Comparison of ENCODE assay signal across 8 cellular contexts in genomic region chr11:2901854-2902783, GRCh38. TPM values are rescaled to one million over a fixed set of nuclear protein-coding genes. Genes with fewer than 3 reads are reported as not detected.
A peak's percentile ranks its signal among the peaks of the same experiment; 100 is the strongest.
DNase-seq lines count a peak whose midpoint lies in the region; ATAC-seq, FAIRE-seq and TF ChIP-seq lines count a peak whose summit lies in the region.

No MANE protein-coding gene starts in this region.

- H3K27me3 Mint-ChIP-seq in IgD-negative memory B cell, result peaks cover 4% of the 10 kb centered on the region
- H3K27me3 Mint-ChIP-seq in stimulated activated naive CD8-positive, alpha-beta T cell treated with anti-CD3 and anti-CD28 coated beads, Interleukin-15, amount 100 ng/mL, for 72 hours, result no peaks in the 10 kb centered on the region

- no peak overlapping the region for H3K4me2 ChIP-seq in neural cell (ENCODE audit: low read length)

- no peaks in the 10 kb centered on the region for H3K79me2 ChIP-seq in neural cell (replicated peaks; ENCODE audit: insufficient read depth, low read length)

- peaks cover 16% of the 10 kb centered on the region for H3K27me3 ChIP-seq in neural cell (ENCODE audit: insufficient read depth, low read depth, low read length)

- no peak overlapping the region for H3K27ac ChIP-seq in neural cell (ENCODE audit: low read length)

- no peaks in the 10 kb centered on the region for H4K20me1 ChIP-seq in neural cell (ENCODE audit: insufficient read depth)

- H3K4me3 ChIP-seq in fibroblast of pulmonary artery (replicated peaks; ENCODE audit: low read depth, low read length) (peak overlapping the region; percentile 64), neural cell (ENCODE audit: low read length) (peak overlapping the region; percentile 64)

- TF ChIP-seq CTCF in fibroblast of pulmonary artery (IDR thresholded peaks at IDR 0.05; ENCODE audit: low read length, missing control alignments), result no peak
- no peak for TF ChIP-seq CTCF in neural cell (IDR thresholded peaks at IDR 0.05; ENCODE audit: poor library complexity, severe bottlenecking)

- no peaks in the 10 kb centered on the region for H3K9me2 ChIP-seq in neural cell (ENCODE audit: insufficient read depth, low read length)

- FAIRE-seq in RCC 7860 (lab: Jason Lieb, UNC), result no peak

- no peaks in the 10 kb centered on the region for H3K9me3 ChIP-seq in neural cell (ENCODE audit: low read length)

- ATAC-seq in GM21576 (IDR thresholded peaks at IDR 0.05; ENCODE audit: unreplicated experiment), result peak; percentile 88
- ATAC-seq in stimulated activated naive CD8-positive, alpha-beta T cell treated with anti-CD3 and anti-CD28 coated beads, Interleukin-15, amount 100 ng/mL, for 72 hours, result peak; percentile 92

- no peak for TF ChIP-seq RAD21 in neural cell (conservative IDR thresholded peaks at IDR 0.05)

- no peak for TF ChIP-seq EP300 in neural cell (conservative IDR thresholded peaks at IDR 0.05; ENCODE audit: poor library complexity, severe bottlenecking)

- no peaks in the 10 kb centered on the region for H3F3A ChIP-seq in neural cell (ENCODE audit: insufficient read depth, low read length, poor library complexity, severe bottlenecking)

- peak overlapping the region; percentile 70 to 92 (median 86) for H3K4me3 Mint-ChIP-seq in IgD-negative memory B cell
- peak overlapping the region; percentile 67 to 75 for H3K4me3 Mint-ChIP-seq in stimulated activated naive CD8-positive, alpha-beta T cell treated with anti-CD3 and anti-CD28 coated beads, Interleukin-15, amount 100 ng/mL, for 72 hours

- peak; percentile 99 for DNase-seq in DMS53 (lab: John Stamatoyannopoulos, UW)
- peak; percentile 79 for DNase-seq in RCC 7860 (ENCODE audit: low spot score)
- peak; percentile 76 to 87 for DNase-seq in activated T-helper 1 cell treated with anti-CD3 and anti-CD28 coated beads, Interleukin-2, amount 50 U/mL, for 16 hours (ENCODE audit: low read depth in 1 of 2, low spot score in 1 of 2)
- DNase-seq in fibroblast of pulmonary artery (ENCODE audit: low read depth), result peak; percentile 89
- DNase-seq in stimulated activated naive CD8-positive, alpha-beta T cell treated with anti-CD3 and anti-CD28 coated beads, Interleukin-15, amount 100 ng/mL, for 72 hours, result peak; percentile 85 to 94

- H3K9me3 Mint-ChIP-seq in IgD-negative memory B cell, result peaks cover 0 to 4% (median 1%) of the 10 kb centered on the region in 3 donors
- H3K9me3 Mint-ChIP-seq in stimulated activated naive CD8-positive, alpha-beta T cell treated with anti-CD3 and anti-CD28 coated beads, Interleukin-15, amount 100 ng/mL, for 72 hours, result peaks cover 5 to 29% of the 10 kb centered on the region in 2 donors

- no peaks in the 10 kb centered on the region for H3K36me3 ChIP-seq in neural cell (ENCODE audit: insufficient read depth, low read length)

- peaks cover 9 to 23% (median 15%) of the 10 kb centered on the region in 3 donors for H3K4me1 Mint-ChIP-seq in IgD-negative memory B cell
- peaks cover 47% of the 10 kb centered on the region for H3K4me1 Mint-ChIP-seq in stimulated activated naive CD8-positive, alpha-beta T cell treated with anti-CD3 and anti-CD28 coated beads, Interleukin-15, amount 100 ng/mL, for 72 hours

- no peak overlapping the region for H3K9ac ChIP-seq in neural cell (ENCODE audit: low read length)

- H2AFZ ChIP-seq in neural cell (ENCODE audit: low read depth, low read length), result no peak overlapping the region

- H3K27ac Mint-ChIP-seq in IgD-negative memory B cell, result peak overlapping the region in 1 of 3 donors; percentile 63
- H3K27ac Mint-ChIP-seq in stimulated activated naive CD8-positive, alpha-beta T cell treated with anti-CD3 and anti-CD28 coated beads, Interleukin-15, amount 100 ng/mL, for 72 hours, result peak overlapping the region in 1 of 2 donors; percentile 79

- peaks cover 10% of the 10 kb centered on the region for H3K36me3 Mint-ChIP-seq in IgD-negative memory B cell

TF ChIP-seq in neural cell, 6 proteins besides CTCF, POLR2A, EP300 and RAD21:
- TF ChIP-seq SMC3 (conservative IDR thresholded peaks at IDR 0.05; ENCODE audit: poor library complexity) (no peak), POLR2AphosphoS5 (IDR thresholded peaks at IDR 0.05) (no peak), MXI1 (conservative IDR thresholded peaks at IDR 0.05; ENCODE audit: poor library complexity, severe bottlenecking) (no peak), EZH2 (IDR thresholded peaks at IDR 0.05; ENCODE audit: borderline replicate concordance, insufficient read depth, low read length, poor library complexity, severe bottlenecking) (no peak), TAF1 (IDR thresholded peaks at IDR 0.05; ENCODE audit: low read depth) (no peak)
- TF ChIP-seq, protein P1, sequence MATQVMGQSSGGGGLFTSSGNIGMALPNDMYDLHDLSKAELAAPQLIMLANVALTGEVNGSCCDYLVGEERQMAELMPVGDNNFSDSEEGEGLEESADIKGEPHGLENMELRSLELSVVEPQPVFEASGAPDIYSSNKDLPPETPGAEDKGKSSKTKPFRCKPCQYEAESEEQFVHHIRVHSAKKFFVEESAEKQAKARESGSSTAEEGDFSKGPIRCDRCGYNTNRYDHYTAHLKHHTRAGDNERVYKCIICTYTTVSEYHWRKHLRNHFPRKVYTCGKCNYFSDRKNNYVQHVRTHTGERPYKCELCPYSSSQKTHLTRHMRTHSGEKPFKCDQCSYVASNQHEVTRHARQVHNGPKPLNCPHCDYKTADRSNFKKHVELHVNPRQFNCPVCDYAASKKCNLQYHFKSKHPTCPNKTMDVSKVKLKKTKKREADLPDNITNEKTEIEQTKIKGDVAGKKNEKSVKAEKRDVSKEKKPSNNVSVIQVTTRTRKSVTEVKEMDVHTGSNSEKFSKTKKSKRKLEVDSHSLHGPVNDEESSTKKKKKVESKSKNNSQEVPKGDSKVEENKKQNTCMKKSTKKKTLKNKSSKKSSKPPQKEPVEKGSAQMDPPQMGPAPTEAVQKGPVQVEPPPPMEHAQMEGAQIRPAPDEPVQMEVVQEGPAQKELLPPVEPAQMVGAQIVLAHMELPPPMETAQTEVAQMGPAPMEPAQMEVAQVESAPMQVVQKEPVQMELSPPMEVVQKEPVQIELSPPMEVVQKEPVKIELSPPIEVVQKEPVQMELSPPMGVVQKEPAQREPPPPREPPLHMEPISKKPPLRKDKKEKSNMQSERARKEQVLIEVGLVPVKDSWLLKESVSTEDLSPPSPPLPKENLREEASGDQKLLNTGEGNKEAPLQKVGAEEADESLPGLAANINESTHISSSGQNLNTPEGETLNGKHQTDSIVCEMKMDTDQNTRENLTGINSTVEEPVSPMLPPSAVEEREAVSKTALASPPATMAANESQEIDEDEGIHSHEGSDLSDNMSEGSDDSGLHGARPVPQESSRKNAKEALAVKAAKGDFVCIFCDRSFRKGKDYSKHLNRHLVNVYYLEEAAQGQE (IDR thresholded peaks at IDR 0.05; ENCODE audit: borderline replicate concordance), result no peak

RNA-seq across cellular contexts. Expression of gene CDKN1C, which starts 16.5 kb away (rescaled TPM):
- polyA plus RNA-seq in IgD-negative memory B cell (not detected), neural cell (36.7 and 51.2 TPM in 2 replicates)
- polyA minus RNA-seq in neural cell, result 24.7 and 27.3 TPM in 2 replicates

RNA-seq across cellular contexts. Expression of gene PHLDA2, which starts 27.1 kb away (rescaled TPM):
- not detected for polyA plus RNA-seq in IgD-negative memory B cell
- polyA plus RNA-seq in neural cell, result not detected in 2 replicates
- not detected in 2 replicates for polyA minus RNA-seq in neural cell

Comparison
In these comparisons a context has a peak if more than half of its experiments do, and no peak if none do; other contexts are left out.
1. RNA of gene CDKN1C, which starts 16.5 kb away (polyA plus RNA-seq): 36.7 to 51.2 TPM in neural cell; not detected in IgD-negative memory B cell (single experiment); every median in the first group is over 10 times any median in the second.
2. Peak in every context shown above with its lines, with median percentiles within 50 percentile points of each other: DNase-seq.